8 cellular contexts compared by ENCODE assay signal in the genomic region with DNA sequence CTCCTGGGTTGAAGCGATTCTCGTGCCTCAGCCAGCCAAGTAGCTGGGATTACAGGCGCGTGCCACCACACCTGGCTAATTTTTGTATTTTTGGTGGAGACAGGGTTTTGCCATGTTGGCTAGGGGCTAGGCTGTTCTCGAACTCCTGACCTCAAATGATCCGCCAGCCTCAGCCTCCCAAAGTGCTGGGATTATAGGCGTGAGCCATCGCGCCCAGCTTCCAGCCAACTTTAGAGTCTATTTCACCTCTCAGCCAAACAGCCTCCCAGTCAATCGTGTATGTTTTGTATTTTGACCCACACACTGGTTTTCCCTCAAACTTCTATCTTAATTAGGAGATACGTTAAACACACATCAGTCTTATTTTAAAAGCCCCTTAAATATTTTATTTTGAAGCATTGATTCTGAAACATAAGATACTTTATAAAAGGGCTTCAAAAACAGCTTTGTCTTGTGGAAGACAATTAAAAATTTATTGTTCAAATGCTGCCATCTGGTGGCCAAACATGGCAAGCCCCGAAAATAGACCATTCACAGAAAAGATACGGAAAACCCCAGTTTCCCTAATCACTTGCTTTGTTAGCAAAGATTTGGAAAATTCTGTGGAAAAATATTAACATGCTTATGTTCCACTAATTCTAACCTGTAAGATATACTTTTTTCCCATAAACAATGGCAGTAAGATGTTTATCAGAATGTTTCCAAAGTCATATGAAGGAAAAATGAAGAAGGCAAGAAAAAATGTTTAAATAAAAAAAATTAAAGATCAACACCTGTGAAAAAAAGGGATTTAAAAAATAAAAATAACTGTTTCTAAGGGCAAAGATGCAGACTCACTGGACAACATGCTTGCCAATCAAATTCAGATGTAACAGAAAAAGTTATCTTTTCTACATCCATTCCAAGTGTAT. TPM values are rescaled to one million over a fixed set of nuclear protein-coding genes. Genes with fewer than 3 reads are reported as not detected.
DNase-seq lines count a peak whose midpoint lies in the region; ATAC-seq and TF ChIP-seq lines count a peak whose summit lies in the region.

No MANE protein-coding gene starts in this region.

- no peaks in the 10 kb centered on the region for H3K27me3 Mint-ChIP-seq in activated CD8-positive, alpha-beta memory T cell treated with anti-CD3 and anti-CD28 coated beads, Interleukin-2, amount 10 ng/mL, durations not matched to agents 7 days and 5 days
- H3K27me3 Mint-ChIP-seq in natural killer cell treated with Interleukin-12 subunit alpha and Interleukin-12 subunit beta and Interleukin-15 and Interleukin-18, amount 100 ng/mL, for 72 hours = no peaks in the 10 kb centered on the region

- TF ChIP-seq POLR2A in erythroblast (IDR thresholded peaks at IDR 0.05; ENCODE audit: low read length) = no peak

- H3K27ac ChIP-seq in 22Rv1 (no peak overlapping the region), tibial artery (no peak overlapping the region)

- no peaks in the 10 kb centered on the region for H3K4me1 ChIP-seq in tibial artery

- H3K27me3 ChIP-seq in GM06990 (replicated peaks; ENCODE audit: control insufficient read depth, insufficient read depth, low read length) (no peaks in the 10 kb centered on the region), tibial artery (no peaks in the 10 kb centered on the region)

- H3K9me3 Mint-ChIP-seq in activated CD8-positive, alpha-beta memory T cell treated with anti-CD3 and anti-CD28 coated beads, Interleukin-2, amount 10 ng/mL, durations not matched to agents 7 days and 5 days (ENCODE audit: low read depth) = no peaks in the 10 kb centered on the region
- H3K9me3 Mint-ChIP-seq in natural killer cell treated with Interleukin-12 subunit alpha and Interleukin-12 subunit beta and Interleukin-15 and Interleukin-18, amount 100 ng/mL, for 72 hours = no peaks in the 10 kb centered on the region

- H3K4me3 ChIP-seq in GM06990 (replicated peaks; ENCODE audit: low read depth, low read length) (no peak overlapping the region), tibial artery (no peak overlapping the region)

- intact Hi-C loops in tibial artery (cut with DNase I; ENCODE audit: low total_unique reads) = loop anchor here (10.0 kb wide), 2 partner anchors 384 to 594 kb away; no protein-coding TSS in a partner anchor

- peak; percentile 86 for TF ChIP-seq CTCF in 22Rv1 (IDR thresholded peaks at IDR 0.05)
- peak; percentile 69 for TF ChIP-seq CTCF in GM06990 (IDR thresholded peaks at IDR 0.05; ENCODE audit: insufficient read depth, low read length, poor library complexity, severe bottlenecking)
- TF ChIP-seq CTCF in tibial artery (IDR thresholded peaks at IDR 0.05) = peak; percentile 65 to 81

- no peak overlapping the region for H3K27ac Mint-ChIP-seq in activated CD8-positive, alpha-beta memory T cell treated with anti-CD3 and anti-CD28 coated beads, Interleukin-2, amount 10 ng/mL, durations not matched to agents 7 days and 5 days
- H3K27ac Mint-ChIP-seq in natural killer cell treated with Interleukin-12 subunit alpha and Interleukin-12 subunit beta and Interleukin-15 and Interleukin-18, amount 100 ng/mL, for 72 hours = peak overlapping the region in 1 of 2 donors; percentile 13

- H3K36me3 ChIP-seq in GM06990 (ENCODE audit: control insufficient read depth, insufficient read depth, low read length) (peaks cover 9% of the 10 kb centered on the region), tibial artery (peaks cover 10 to 21% (median 14%) of the 10 kb centered on the region in 3 donors)

- peak; percentile 27 for ATAC-seq in activated CD8-positive, alpha-beta memory T cell treated with anti-CD3 and anti-CD28 coated beads, Interleukin-2, amount 10 ng/mL, durations not matched to agents 7 days and 5 days
- ATAC-seq in natural killer cell treated with Interleukin-12 subunit alpha and Interleukin-12 subunit beta and Interleukin-15 and Interleukin-18, amount 100 ng/mL, for 72 hours = no peak
- no peak for ATAC-seq in HG03439 (IDR thresholded peaks at IDR 0.05; ENCODE audit: unreplicated experiment)

- H3K9me3 ChIP-seq in tibial artery = no peaks in the 10 kb centered on the region

- DNase-seq in GM06990 (ENCODE audit: extremely low read depth, insufficient read length) = no peak
- DNase-seq in NCI-H69 (lab: John Stamatoyannopoulos, UW) = peak; percentile 60
- DNase-seq in activated CD8-positive, alpha-beta memory T cell treated with anti-CD3 and anti-CD28 coated beads, Interleukin-2, amount 10 ng/mL, durations not matched to agents 7 days and 5 days = peak; percentile 63
- DNase-seq in erythroblast (lab: John Stamatoyannopoulos, UW) = peak; percentile 64 to 82
- DNase-seq in natural killer cell treated with Interleukin-12 subunit alpha and Interleukin-12 subunit beta and Interleukin-15 and Interleukin-18, amount 100 ng/mL, for 72 hours (ENCODE audit: low spot score) = peak; percentile 70
- DNase-seq in tibial artery = peak in 1 of 2 donors; percentile 52

- H3K36me3 Mint-ChIP-seq in activated CD8-positive, alpha-beta memory T cell treated with anti-CD3 and anti-CD28 coated beads, Interleukin-2, amount 10 ng/mL, durations not matched to agents 7 days and 5 days = peaks cover 14% of the 10 kb centered on the region
- H3K36me3 Mint-ChIP-seq in natural killer cell treated with Interleukin-12 subunit alpha and Interleukin-12 subunit beta and Interleukin-15 and Interleukin-18, amount 100 ng/mL, for 72 hours = peaks cover 6% of the 10 kb centered on the region

- no peak overlapping the region for H3K4me3 Mint-ChIP-seq in activated CD8-positive, alpha-beta memory T cell treated with anti-CD3 and anti-CD28 coated beads, Interleukin-2, amount 10 ng/mL, durations not matched to agents 7 days and 5 days
- no peak overlapping the region for H3K4me3 Mint-ChIP-seq in natural killer cell treated with Interleukin-12 subunit alpha and Interleukin-12 subunit beta and Interleukin-15 and Interleukin-18, amount 100 ng/mL, for 72 hours

- CTCF ChIA-PET in activated CD8-positive, alpha-beta memory T cell treated with anti-CD3 and anti-CD28 coated beads, Interleukin-2, amount 10 ng/mL, durations not matched to agents 7 days and 5 days (lab: Charles Lee) = interaction anchor here (0.7 to 5.0 kb wide), 15 partner anchors 9 to 590 kb away, joined by 3 to 41 read pairs (median 4); no protein-coding TSS in a partner anchor

- no peaks in the 10 kb centered on the region for H3K4me1 Mint-ChIP-seq in activated CD8-positive, alpha-beta memory T cell treated with anti-CD3 and anti-CD28 coated beads, Interleukin-2, amount 10 ng/mL, durations not matched to agents 7 days and 5 days
- peaks cover 0 to 6% of the 10 kb centered on the region in 2 donors for H3K4me1 Mint-ChIP-seq in natural killer cell treated with Interleukin-12 subunit alpha and Interleukin-12 subunit beta and Interleukin-15 and Interleukin-18, amount 100 ng/mL, for 72 hours (ENCODE audit: low read depth in 2 of 2)

RNA-seq across cellular contexts. Expression of a gene that starts 33.1 kb away (rescaled TPM):
- 10 to 100 TPM; 38.0 to 44.5 TPM for total RNA-seq in activated CD8-positive, alpha-beta memory T cell treated with anti-CD3 and anti-CD28 coated beads, Interleukin-2, amount 10 ng/mL, durations not matched to agents 7 days and 5 days
- total RNA-seq in natural killer cell treated with Interleukin-12 subunit alpha and Interleukin-12 subunit beta and Interleukin-15 and Interleukin-18, amount 100 ng/mL, for 72 hours = 10 to 100 TPM; 33.4 to 52.4 TPM

RNA-seq across cellular contexts. Expression of a gene that starts 56.7 kb away (rescaled TPM):
- total RNA-seq in activated CD8-positive, alpha-beta memory T cell treated with anti-CD3 and anti-CD28 coated beads, Interleukin-2, amount 10 ng/mL, durations not matched to agents 7 days and 5 days = 100 to 1,000 TPM; 160 to 215 TPM
- total RNA-seq in natural killer cell treated with Interleukin-12 subunit alpha and Interleukin-12 subunit beta and Interleukin-15 and Interleukin-18, amount 100 ng/mL, for 72 hours = 100 to 1,000 TPM; 219 to 220 TPM
